In genomic region chr3:157865449-157865862, GRCh38 we compare ENCODE assay signal across 10 cellular contexts.
DNase-seq lines count a peak whose midpoint lies in the region; ATAC-seq, FAIRE-seq and TF ChIP-seq lines count a peak whose summit lies in the region.
"Had no signal": no experiment of that assay in that cellular context is flagged by ENCODE, and none has a peak within 500 bp of the region (broad histone marks: within the 10 kb centered on the region; RNA-seq: fewer than 3 reads in every experiment).

No MANE protein-coding gene starts in this region.

- POLR2A ChIA-PET in Caco-2 (lab: Charles Lee) = no interaction called here

- H3K9me3 Mint-ChIP-seq in Caco-2 (ENCODE audit: unreplicated experiment) = no peaks in the 10 kb centered on the region
- H3K9me3 Mint-ChIP-seq: naive thymus-derived CD8-positive, alpha-beta T cell; T-cell had no signal

- no peak overlapping the region for H3K4me3 Mint-ChIP-seq in Caco-2 (ENCODE audit: unreplicated experiment)
- H3K4me3 Mint-ChIP-seq: naive thymus-derived CD8-positive, alpha-beta T cell; T-cell had no signal

- TF ChIP-seq CTCF in Caco-2 (IDR thresholded peaks at IDR 0.05; ENCODE audit: insufficient read depth in 1 of 2, low read depth in 1 of 2, low read length in 1 of 2, severe bottlenecking in 1 of 2, unreplicated experiment in 1 of 2) = peak; percentile 74 to 85
- peak in 3 of 4 donors; percentile 27 to 44 (median 30) for TF ChIP-seq CTCF in right lobe of liver (IDR thresholded peaks at IDR 0.05)

- H3K27me3 ChIP-seq in Caco-2 (replicated peaks; ENCODE audit: control insufficient read depth, insufficient read depth, low read length) (no peaks in the 10 kb centered on the region), NT2/D1 (ENCODE audit: insufficient read depth, insufficient read length) (no peaks in the 10 kb centered on the region), right lobe of liver (no peaks in the 10 kb centered on the region)

- no peak for TF ChIP-seq POLR2A in right lobe of liver (IDR thresholded peaks at IDR 0.05)

- H3K4me1 ChIP-seq in Caco-2 (no peaks in the 10 kb centered on the region), NT2/D1 (ENCODE audit: insufficient read depth, insufficient read length) (no peaks in the 10 kb centered on the region), right lobe of liver (no peaks in the 10 kb centered on the region)

- WGBS in right lobe of liver (ENCODE audit: insufficient coverage, low coverage, low lambda C conversion rate, missing lambda C conversion rate) = 25% methylated on average over 5 of the region's 7 CpGs

- H3K27me3 Mint-ChIP-seq in Caco-2 (ENCODE audit: insufficient read depth, unreplicated experiment) = peaks cover 4% of the 10 kb centered on the region
- H3K27me3 Mint-ChIP-seq: T-cell had no signal

- no peak overlapping the region for H3K9ac ChIP-seq in NT2/D1 (ENCODE audit: insufficient read length, low read depth)

- no TSS peak for BruUV-seq in Caco-2 (replicated peaks; lab: Mats Ljungman, UMichigan)

- ATAC-seq in GM18868 (IDR thresholded peaks at IDR 0.05; ENCODE audit: unreplicated experiment) = peak; percentile 97
- peak; percentile 87 for ATAC-seq in HG02973 (IDR thresholded peaks at IDR 0.05; ENCODE audit: unreplicated experiment)
- ATAC-seq in right lobe of liver = peak in 3 of 4 donors; percentile 40 to 46 (median 41)
- ATAC-seq: naive thymus-derived CD8-positive, alpha-beta T cell; T-cell had no signal

- no peak overlapping the region for H3K27ac ChIP-seq in right lobe of liver

- H3K36me3 ChIP-seq in Caco-2 (ENCODE audit: control insufficient read depth, insufficient read depth, low read length) (no peaks in the 10 kb centered on the region), NT2/D1 (ENCODE audit: insufficient read depth, insufficient read length, low read length) (no peaks in the 10 kb centered on the region), right lobe of liver (no peaks in the 10 kb centered on the region)

- H3K4me3 ChIP-seq in Caco-2 (ENCODE audit: low read depth, low read length) = no peak overlapping the region
- no peak overlapping the region for H3K4me3 ChIP-seq in NT2/D1 (ENCODE audit: insufficient read length, low read depth)
- H3K4me3 ChIP-seq in right lobe of liver = no peak overlapping the region

- intact Hi-C loops in Caco-2 (cut with micrococcal nuclease; ENCODE audit: unreplicated experiment) (loop anchor here (1.0 to 10.0 kb wide), 3 partner anchors 448 to 669 kb away; no protein-coding TSS in a partner anchor), right lobe of liver (cut with DNase I) (no loop called here)

- peak; percentile 53 to 74 for DNase-seq in Caco-2
- DNase-seq in NT2/D1 (ENCODE audit: low read depth, low spot score) = peak; percentile 25
- DNase-seq in activated T-helper 9 cell treated with anti-CD3 and anti-CD28 coated beads, Interleukin-2, amount 50 U/mL, for 16 hours (ENCODE audit: low read depth) = peak; percentile 3
- DNase-seq in right lobe of liver = peak in 1 of 3 donors; percentile 24
- no peak for DNase-seq in ureter (ENCODE audit: low spot score)
- no peak for DNase-seq in RCC 7860 (ENCODE audit: low spot score)

- H3K4me1 Mint-ChIP-seq in Caco-2 (ENCODE audit: low read depth, unreplicated experiment) = no peaks in the 10 kb centered on the region
- H3K4me1 Mint-ChIP-seq: naive thymus-derived CD8-positive, alpha-beta T cell; T-cell had no signal

- CTCF ChIA-PET in Caco-2 (lab: Charles Lee) = interaction anchor here (0.9 kb wide), 1 partner anchor 447 kb away, joined by 3 read pairs; no protein-coding TSS in a partner anchor

- no peak overlapping the region for H3K27ac Mint-ChIP-seq in Caco-2 (ENCODE audit: unreplicated experiment)
- H3K27ac Mint-ChIP-seq: T-cell had no signal

- H3K9me3 ChIP-seq in Caco-2 (no peaks in the 10 kb centered on the region), NT2/D1 (ENCODE audit: insufficient read depth, low read length) (no peaks in the 10 kb centered on the region), right lobe of liver (no peaks in the 10 kb centered on the region)

- FAIRE-seq in RCC 7860 (lab: Jason Lieb, UNC) = no peak

- H3K36me3 Mint-ChIP-seq in Caco-2 (ENCODE audit: insufficient read depth, unreplicated experiment) = no peaks in the 10 kb centered on the region
- H3K36me3 Mint-ChIP-seq: naive thymus-derived CD8-positive, alpha-beta T cell; T-cell had no signal

Comparison
In these comparisons a context has a peak if more than half of its experiments do, and no peak if none do; other contexts are left out.
1. DNase-seq: peak in Caco-2 (2 of 2), NT2/D1 (single experiment) and activated T-helper 9 cell treated with anti-CD3 and anti-CD28 coated beads, Interleukin-2, amount 50 U/mL, for 16 hours (single experiment); none in ureter (single experiment) and RCC 7860 (single experiment).
2. ATAC-seq: peak in every context shown above with its lines; median percentile 97 in GM18868; 87 in HG02973; 41 in right lobe of liver.